ENCODE assay signal across 12 cellular contexts in the genomic region with DNA sequence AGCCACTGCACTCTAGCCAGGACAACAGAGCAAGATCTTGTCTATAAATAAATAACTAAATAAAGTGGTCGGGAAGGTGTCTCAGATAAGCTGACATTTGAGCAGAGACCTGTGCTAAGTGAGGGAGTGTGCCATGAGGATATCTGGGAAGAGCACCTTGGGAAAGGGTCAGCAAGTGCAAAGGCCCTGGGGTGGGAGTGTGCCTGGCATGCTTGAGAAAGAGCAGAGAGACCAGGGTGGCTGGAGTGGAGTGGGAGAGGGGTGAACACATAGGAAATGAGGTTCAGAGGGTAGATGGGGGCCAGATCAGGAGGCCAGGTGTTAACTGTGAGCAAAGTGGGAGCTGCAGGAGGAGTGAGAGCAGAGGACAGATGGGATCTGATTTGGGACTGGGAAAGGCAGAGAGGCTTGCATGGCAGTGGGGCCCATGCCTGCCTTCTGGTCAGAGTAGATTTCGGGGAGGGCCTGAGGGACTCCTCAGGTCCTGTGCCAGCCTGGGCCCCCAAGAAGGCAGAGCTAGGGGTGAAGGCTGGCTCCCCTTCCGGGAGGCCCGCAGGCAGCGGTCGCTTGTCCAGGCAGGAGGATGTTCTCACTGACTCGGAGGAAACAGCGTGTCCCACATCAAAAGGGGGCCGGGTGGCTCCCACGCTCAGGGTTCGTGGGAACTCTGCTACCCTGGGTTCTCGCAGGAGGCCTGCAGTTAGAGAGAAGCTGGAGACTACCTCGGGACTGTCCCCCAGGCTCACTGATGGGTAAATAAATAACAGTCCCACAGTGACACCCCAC. TPM values are rescaled to one million over a fixed set of nuclear protein-coding genes. Genes with fewer than 3 reads are reported as not detected.
DNase-seq lines count a peak whose midpoint lies in the region; ATAC-seq, FAIRE-seq and TF ChIP-seq lines count a peak whose summit lies in the region.
"Had no signal": no experiment of that assay in that cellular context is flagged by ENCODE, and none has a peak within 500 bp of the region (broad histone marks: within the 10 kb centered on the region; RNA-seq: fewer than 3 reads in every experiment).

No MANE protein-coding gene starts in this region.

- no peak for TF ChIP-seq RAD21 in K562 (CRISPR knock-in tag; conservative IDR thresholded peaks at IDR 0.05 in 1 of 2, IDR thresholded peaks at IDR 0.05 in 1 of 2)

- in situ Hi-C loops in K562 (cut with MboI) = no loop called here

- no peaks in the 10 kb centered on the region for H3K9me1 ChIP-seq in K562 (ENCODE audit: control insufficient read depth, insufficient read depth, low read length)

- intact Hi-C loops in K562 (cut with micrococcal nuclease) = no loop called here
- intact Hi-C loops in left ventricle myocardium superior (cut with micrococcal nuclease) = no loop called here

- no peaks in the 10 kb centered on the region for H3K9me2 ChIP-seq in hepatocyte (replicated peaks; ENCODE audit: insufficient read depth)

- H2AFZ ChIP-seq in K562 (ENCODE audit: low read depth, low read length) = no peak overlapping the region
- H2AFZ ChIP-seq in hepatocyte = no peak overlapping the region

- no peak for FAIRE-seq in K562 (lab: Jason Lieb, UNC)
- FAIRE-seq: endothelial cell of umbilical vein had no signal

- peaks cover 8% of the 10 kb centered on the region; the same call in 1 of the 2 replicates for H4K20me1 ChIP-seq in K562 (replicated peaks; ENCODE audit: control insufficient read depth, insufficient read depth, low read length)
- H4K20me1 ChIP-seq in hepatocyte (ENCODE audit: insufficient read depth, poor library complexity, severe bottlenecking) = no peaks in the 10 kb centered on the region

- BruUV-seq in K562 (replicated peaks; lab: Mats Ljungman, UMichigan) = no TSS peak

- no peaks in the 10 kb centered on the region for H3K79me2 ChIP-seq in K562 (ENCODE audit: control insufficient read depth, insufficient read depth, low read length)
- H3K79me2 ChIP-seq in hepatocyte = no peaks in the 10 kb centered on the region

- TF ChIP-seq CTCF in GM20000 (IDR thresholded peaks at IDR 0.05; ENCODE audit: extremely low read depth, missing control alignments) = no peak
- TF ChIP-seq CTCF in K562 (IDR thresholded peaks at IDR 0.05 in 2 of 3, conservative IDR thresholded peaks at IDR 0.05 in 1 of 3; ENCODE audit: insufficient read depth in 2 of 3, low read depth in 1 of 3, low read length in 3 of 3) = no peak
- no peak for TF ChIP-seq CTCF in hepatocyte (IDR thresholded peaks at IDR 0.05; ENCODE audit: poor library complexity)

- H3K27ac ChIP-seq in K562 (ENCODE audit: extremely low read depth, low read depth, low read length) (no peak overlapping the region), hepatocyte (no peak overlapping the region)
- H3K27ac ChIP-seq: thoracic aorta had no signal

- H3K9me3 ChIP-seq in K562 (replicated peaks; ENCODE audit: control insufficient read depth, insufficient read depth, low read depth, low read length) (no peaks in the 10 kb centered on the region), hepatocyte (ENCODE audit: low read depth) (no peaks in the 10 kb centered on the region)
- H3K9me3 ChIP-seq: thoracic aorta had no signal

- no peaks in the 10 kb centered on the region for H3K36me3 ChIP-seq in K562 (ENCODE audit: control insufficient read depth, insufficient read depth, low read length)
- no peaks in the 10 kb centered on the region for H3K36me3 ChIP-seq in hepatocyte (replicated peaks; ENCODE audit: insufficient read depth, low read depth)
- H3K36me3 ChIP-seq: thoracic aorta had no signal

- CTCF ChIA-PET in K562 (lab: Yijun Ruan, JAX; ENCODE audit: low intra/inter-chr PET ratio) = no interaction called here

- H3K4me1 ChIP-seq in K562 (replicated peaks in 1 of 2; ENCODE audit: control insufficient read depth in 2 of 2, insufficient read depth in 2 of 2, low read length in 2 of 2) (peaks cover 2 to 27% of the 10 kb centered on the region in 2 experiments; a peak in 3 of 5 replicates), hepatocyte (ENCODE audit: insufficient read depth) (no peaks in the 10 kb centered on the region)

- under 1% methylated on average over 13 of the region's 13 CpGs for WGBS in K562 (ENCODE audit: insufficient coverage, low coverage, missing lambda C conversion rate)
- 89% methylated on average over 13 of the region's 13 CpGs for WGBS in hepatocyte (ENCODE audit: low lambda C conversion rate, missing lambda C conversion rate)

- no peak for TF ChIP-seq POLR2A in K562 (conservative IDR thresholded peaks at IDR 0.05)

- H3K4me2 ChIP-seq in K562 (ENCODE audit: insufficient read depth, low read length) = no peak overlapping the region
- H3K4me2 ChIP-seq in hepatocyte = no peak overlapping the region

- POLR2A ChIA-PET in K562 (lab: Yijun Ruan, JAX) = interaction anchor here (1.5 kb wide), 1 partner anchor 9 kb away, joined by 4 read pairs; no protein-coding TSS in a partner anchor

- H3K9ac ChIP-seq in K562 (ENCODE audit: insufficient read depth in 1 of 2, low read depth in 2 of 2, low read length in 2 of 2) = no peak overlapping the region

- no peak for TF ChIP-seq EP300 in K562 (IDR thresholded peaks at IDR 0.05; ENCODE audit: low read length)

- H3K4me3 ChIP-seq in K562 (no peak overlapping the region), hepatocyte (no peak overlapping the region)
- H3K4me3 ChIP-seq: thoracic aorta had no signal

- ATAC-seq in K562 = no peak
- ATAC-seq in GM18909 (IDR thresholded peaks at IDR 0.05; ENCODE audit: poor library complexity, unreplicated experiment) = no peak
- no peak for ATAC-seq in left ventricle myocardium superior

- DNase-seq in GM20000 (ENCODE audit: low spot score) (peak; percentile 66), K562 (ENCODE audit: extremely low read depth in 1 of 4, low spot score in 3 of 4) (no peak), hepatocyte (ENCODE audit: low spot score) (no peak), HuH-7.5 (ENCODE audit: low spot score) (no peak), left ventricle myocardium superior (no peak)
- peak; percentile 42 to 44 for DNase-seq in activated CD4-positive, alpha-beta T cell treated with anti-CD3 and anti-CD28 coated beads, Interleukin-2, amount 50 U/mL, for 4 hours
- DNase-seq in stimulated activated CD8-positive, alpha-beta memory T cell treated with anti-CD3 and anti-CD28 coated beads, Interleukin-2, amount 100 ng/mL, for 48 hours (ENCODE audit: low read depth in 2 of 2) = peak; percentile 40 to 58
- DNase-seq: NK-92 treated with Interleukin-12 subunit alpha and Interleukin-12 subunit beta, amount 100 ng/mL, for 24 hours had no signal

- peaks cover 0 to 34% of the 10 kb centered on the region in 2 experiments for H3K27me3 ChIP-seq in K562 (ENCODE audit: control insufficient read depth in 2 of 2, insufficient read depth in 2 of 2, low read length in 2 of 2)
- peaks cover 16% of the 10 kb centered on the region for H3K27me3 ChIP-seq in hepatocyte

TF ChIP-seq in K562, 482 proteins besides CTCF, POLR2A, EP300 and RAD21 (continues in another document):
- TF ChIP-seq KDM1A (IDR thresholded peaks at IDR 0.05) (0 out of 4 replicates have a peak, but pooled peaks of 1 of the 2 experiments have one; percentile 16), ZNF121 (CRISPR knock-in tag; conservative IDR thresholded peaks at IDR 0.05) (0 out of 2 replicates have a peak, but pooled peaks have one; percentile 8), BCOR (IDR thresholded peaks at IDR 0.05) (peak; percentile 60)

RNA-seq across cellular contexts. Expression of gene DTX1, which starts 32.6 kb away (rescaled TPM):
- not detected in 2 replicates for total RNA-seq in K562 (2011; cell fraction: chromatin; rRNA removed; ENCODE audit: low replicate concordance)
- total RNA-seq in K562 (2011; cell fraction: nucleolus; rRNA removed) = not detected in 2 replicates
- not detected in 2 replicates for total RNA-seq in K562 (2011; cell fraction: nucleoplasm; rRNA removed)
- not detected in 2 replicates for total RNA-seq in K562 (2014; rRNA removed)
- total RNA-seq in K562 (2014; rRNA removed; fragmentation: Illumina TruSeq; extraction: Trizol) = not detected in 2 replicates
- not detected in 2 replicates for total RNA-seq in K562 (2015; rRNA removed; fragmentation: Illumina TruSeq; extraction: Trizol)
- not detected in 2 replicates for total RNA-seq in K562 (2021)
- polyA plus RNA-seq in K562 (2011; rRNA removed) = not detected in 2 replicates
- not detected in 2 replicates for polyA plus RNA-seq in K562 (2011; cell fraction: cytosol; rRNA removed)
- polyA plus RNA-seq in K562 (2011; cell fraction: nucleus; rRNA removed) = not detected in 2 replicates
- polyA plus RNA-seq in K562 (2012) = not detected in 2 replicates
- polyA plus RNA-seq in K562 (2014; fragmentation: Illumina TruSeq; extraction: Trizol) = not detected in 2 replicates
- not detected for polyA plus RNA-seq in K562 (2014; fragmentation: Nextera tagmentation; extraction: Ambion mirVana)
- not detected in 2 replicates for polyA plus RNA-seq in K562 (2014; rRNA removed)
- not detected in 2 replicates for polyA minus RNA-seq in K562 (2011; rRNA and poly(A)+ RNA removed)
- polyA minus RNA-seq in K562 (2011; cell fraction: cytosol; rRNA and poly(A)+ RNA removed) = not detected in 2 replicates
- polyA minus RNA-seq in K562 (2011; cell fraction: nucleus; rRNA and poly(A)+ RNA removed) = not detected in 2 replicates
- total RNA-seq in hepatocyte = 0.47 and 1.0 TPM in 2 replicates
- polyA plus RNA-seq in hepatocyte = 0.89 and 2.3 TPM in 2 replicates
- 2.4 TPM for total RNA-seq in left ventricle myocardium superior
- total RNA-seq: osteocyte had no signal

RNA-seq across cellular contexts. Expression of gene RASAL1, which starts 46.4 kb away (rescaled TPM):
- total RNA-seq in K562 (2011; cell fraction: chromatin; rRNA removed; ENCODE audit: low replicate concordance) = 0.30 TPM in 1 of 2 replicates, not detected in the other
- total RNA-seq in K562 (2011; cell fraction: nucleolus; rRNA removed) = 0.17 TPM in 1 of 2 replicates, not detected in the other
- total RNA-seq in K562 (2011; cell fraction: nucleoplasm; rRNA removed) = not detected in 2 replicates
- 0.08 and 0.14 TPM in 2 replicates for total RNA-seq in K562 (2014; rRNA removed)
- total RNA-seq in K562 (2014; rRNA removed; fragmentation: Illumina TruSeq; extraction: Trizol) = not detected in 2 replicates
- total RNA-seq in K562 (2015; rRNA removed; fragmentation: Illumina TruSeq; extraction: Trizol) = not detected in 2 replicates
- 0.16 TPM in 1 of 2 replicates, not detected in the other for total RNA-seq in K562 (2021)
- 0.06 TPM in 1 of 2 replicates, not detected in the other for polyA plus RNA-seq in K562 (2011; rRNA removed)
- polyA plus RNA-seq in K562 (2011; cell fraction: cytosol; rRNA removed) = 0.03 TPM in 1 of 2 replicates, not detected in the other
- 0.07 and 0.18 TPM in 2 replicates for polyA plus RNA-seq in K562 (2011; cell fraction: nucleus; rRNA removed)
- polyA plus RNA-seq in K562 (2012) = 0.04 TPM in 1 of 2 replicates, not detected in the other
- not detected in 2 replicates for polyA plus RNA-seq in K562 (2014; fragmentation: Illumina TruSeq; extraction: Trizol)
- polyA plus RNA-seq in K562 (2014; fragmentation: Nextera tagmentation; extraction: Ambion mirVana) = not detected
- polyA plus RNA-seq in K562 (2014; rRNA removed) = not detected in 2 replicates
- not detected in 2 replicates for polyA minus RNA-seq in K562 (2011; rRNA and poly(A)+ RNA removed)
- not detected in 2 replicates for polyA minus RNA-seq in K562 (2011; cell fraction: cytosol; rRNA and poly(A)+ RNA removed)
- not detected in 2 replicates for polyA minus RNA-seq in K562 (2011; cell fraction: nucleus; rRNA and poly(A)+ RNA removed)
- not detected in 2 replicates for total RNA-seq in hepatocyte
- polyA plus RNA-seq in hepatocyte = 0.22 and 0.74 TPM in 2 replicates
- not detected for total RNA-seq in left ventricle myocardium superior
- total RNA-seq: endothelial cell of umbilical vein, osteocyte had no signal
- polyA plus RNA-seq: endothelial cell of umbilical vein had no signal

Comparison
In these comparisons a context has a peak if more than half of its experiments do, and no peak if none do; other contexts are left out.
1. DNase-seq: peak in GM20000 (single experiment), activated CD4-positive, alpha-beta T cell treated with anti-CD3 and anti-CD28 coated beads, Interleukin-2, amount 50 U/mL, for 4 hours (2 of 2) and stimulated activated CD8-positive, alpha-beta memory T cell treated with anti-CD3 and anti-CD28 coated beads, Interleukin-2, amount 100 ng/mL, for 48 hours (2 of 2); none in K562 (0 of 4), hepatocyte (single experiment), HuH-7.5 (single experiment) and left ventricle myocardium superior (single experiment).